ENCODE assay signal across 8 cellular contexts in the genomic region with DNA sequence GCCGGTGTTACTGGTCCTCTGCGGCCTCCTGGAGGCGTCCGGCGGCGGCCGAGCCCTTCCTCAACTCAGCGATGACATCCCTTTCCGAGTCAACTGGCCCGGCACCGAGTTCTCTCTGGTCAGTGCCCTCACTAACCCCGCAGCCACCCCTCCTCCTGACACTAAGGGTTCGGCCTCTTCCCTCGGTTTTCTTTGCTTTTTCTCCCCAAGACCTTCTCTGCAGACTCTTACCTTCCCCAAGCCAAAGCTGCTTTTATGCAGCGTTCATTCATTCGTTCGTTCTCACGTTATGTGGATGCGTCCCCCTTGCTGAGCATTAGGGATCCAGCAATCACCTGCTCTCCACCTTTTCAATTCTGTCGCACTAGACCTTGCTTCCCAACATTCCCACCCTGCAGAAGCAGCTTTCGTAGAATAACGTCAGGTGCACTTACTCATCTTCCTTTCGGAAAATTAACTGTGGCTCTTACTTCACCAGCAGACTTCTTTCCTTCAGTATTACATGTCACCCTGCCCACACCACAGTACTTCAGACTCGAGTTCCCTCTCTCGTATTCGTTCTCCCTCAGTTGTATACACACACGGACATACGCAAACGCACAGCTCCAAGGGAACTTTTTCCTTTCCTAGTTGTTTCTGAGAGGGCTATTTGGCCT. TPM values are rescaled to one million over a fixed set of nuclear protein-coding genes. Genes with fewer than 3 reads are reported as not detected.
DNase-seq lines count a peak whose midpoint lies in the region; ATAC-seq and TF ChIP-seq lines count a peak whose summit lies in the region.

No MANE protein-coding gene starts in this region.

- ATAC-seq in GM18867 (IDR thresholded peaks at IDR 0.05; ENCODE audit: unreplicated experiment) (peak; percentile 53), HG03060 (IDR thresholded peaks at IDR 0.05; ENCODE audit: low read depth, unreplicated experiment) (peak; percentile 18), left lobe of liver (peak; percentile 74)

- H3K27me3 ChIP-seq in BLaER1 = no peaks in the 10 kb centered on the region
- no peaks in the 10 kb centered on the region for H3K27me3 ChIP-seq in OCI-LY3 (ENCODE audit: low read depth, low read length)

- peaks cover 37% of the 10 kb centered on the region for H3K4me1 ChIP-seq in BLaER1
- H3K4me1 ChIP-seq in OCI-LY3 (ENCODE audit: low read length) = peaks cover 19% of the 10 kb centered on the region

- H3K9me3 ChIP-seq in BLaER1 (no peaks in the 10 kb centered on the region), OCI-LY3 (ENCODE audit: insufficient read depth, low read length) (no peaks in the 10 kb centered on the region)

- H3K27ac ChIP-seq in BLaER1 (peak overlapping the region; percentile 89), OCI-LY3 (ENCODE audit: low read length) (peak overlapping the region; percentile 71), substantia nigra (ENCODE audit: low read depth, low read length, poor library complexity, severe bottlenecking) (peak overlapping the region; percentile 89)

- peak overlapping the region; percentile 86 for H3K4me2 ChIP-seq in BLaER1
- peak overlapping the region; percentile 87 for H3K4me2 ChIP-seq in OCI-LY3 (ENCODE audit: low read length)

- H3K79me2 ChIP-seq in OCI-LY3 (ENCODE audit: low read length) = peaks cover 97% of the 10 kb centered on the region

- H2AFZ ChIP-seq in OCI-LY3 (ENCODE audit: low read depth, low read length) = peak overlapping the region; percentile 64; the same call in 1 of the 2 replicates

- H4K20me1 ChIP-seq in BLaER1 (peaks cover 43% of the 10 kb centered on the region), OCI-LY3 (ENCODE audit: insufficient read depth, low read length) (peaks cover 2% of the 10 kb centered on the region; the same call in 1 of the 2 replicates)

- peaks cover 6% of the 10 kb centered on the region for H3K36me3 ChIP-seq in BLaER1
- no peaks in the 10 kb centered on the region for H3K36me3 ChIP-seq in OCI-LY3 (replicated peaks; ENCODE audit: low read depth, low read length)

- TF ChIP-seq CTCF in OCI-LY3 (IDR thresholded peaks at IDR 0.05; ENCODE audit: low read depth, low read length) = no peak

- DNase-seq in central memory CD4-positive, alpha-beta T cell = peak; percentile 5
- DNase-seq in left lobe of liver (ENCODE audit: low spot score) (no peak), substantia nigra (lab: John Stamatoyannopoulos, UW) (peak in 9 of 49 donors; percentile 59 to 85 (median 73)), NCI-H2029 (lab: John Stamatoyannopoulos, UW) (no peak)

- H3K9ac ChIP-seq in BLaER1 (peak overlapping the region; percentile 88), OCI-LY3 (ENCODE audit: low read length) (peak overlapping the region; percentile 92)

- H3K4me3 ChIP-seq in BLaER1 (peak overlapping the region; percentile 86), OCI-LY3 (ENCODE audit: low read length) (peak overlapping the region; percentile 98)

RNA-seq across cellular contexts. Expression of a gene that starts 0.5 kb away (rescaled TPM):
- 19.0 TPM for total RNA-seq in left lobe of liver

RNA-seq across cellular contexts. Expression of a gene that starts 0.6 kb away (rescaled TPM):
- 5.2 TPM for total RNA-seq in left lobe of liver

RNA-seq across cellular contexts. Expression of a gene that starts 19.8 kb away (rescaled TPM):
- total RNA-seq in left lobe of liver = 1.8 TPM

Comparison
In these comparisons a context has a peak if more than half of its experiments do, and no peak if none do; other contexts are left out.
1. ATAC-seq: peak in every context shown above with its lines; median percentile 74 in left lobe of liver; 53 in GM18867; 18 in HG03060.